1 cellular context compared by ENCODE assay signal in the genomic region with DNA sequence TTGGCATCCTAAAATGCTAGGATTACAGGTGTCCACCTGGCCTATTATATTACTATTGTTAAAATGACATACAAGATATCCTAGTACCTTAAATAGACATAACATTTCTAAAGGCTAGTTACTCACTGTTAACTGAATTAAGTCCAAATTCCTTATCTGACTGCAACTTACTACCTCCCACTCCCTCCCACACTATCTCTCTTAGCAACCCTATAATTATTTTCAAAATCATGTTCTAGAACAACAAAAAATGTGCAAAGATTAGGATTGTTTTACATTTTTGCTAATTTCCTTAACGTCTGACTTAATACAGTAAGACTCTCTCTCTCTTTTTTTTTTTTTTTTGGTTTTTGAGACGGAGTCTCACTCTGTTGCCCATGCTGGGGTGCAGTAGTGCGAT.
TF ChIP-seq lines count a peak whose summit lies in the region.

No MANE protein-coding gene starts in this region.

TF ChIP-seq in K562, 482 proteins besides CTCF, POLR2A, EP300 and RAD21 (continued from another document):
- TF ChIP-seq, protein P1, sequence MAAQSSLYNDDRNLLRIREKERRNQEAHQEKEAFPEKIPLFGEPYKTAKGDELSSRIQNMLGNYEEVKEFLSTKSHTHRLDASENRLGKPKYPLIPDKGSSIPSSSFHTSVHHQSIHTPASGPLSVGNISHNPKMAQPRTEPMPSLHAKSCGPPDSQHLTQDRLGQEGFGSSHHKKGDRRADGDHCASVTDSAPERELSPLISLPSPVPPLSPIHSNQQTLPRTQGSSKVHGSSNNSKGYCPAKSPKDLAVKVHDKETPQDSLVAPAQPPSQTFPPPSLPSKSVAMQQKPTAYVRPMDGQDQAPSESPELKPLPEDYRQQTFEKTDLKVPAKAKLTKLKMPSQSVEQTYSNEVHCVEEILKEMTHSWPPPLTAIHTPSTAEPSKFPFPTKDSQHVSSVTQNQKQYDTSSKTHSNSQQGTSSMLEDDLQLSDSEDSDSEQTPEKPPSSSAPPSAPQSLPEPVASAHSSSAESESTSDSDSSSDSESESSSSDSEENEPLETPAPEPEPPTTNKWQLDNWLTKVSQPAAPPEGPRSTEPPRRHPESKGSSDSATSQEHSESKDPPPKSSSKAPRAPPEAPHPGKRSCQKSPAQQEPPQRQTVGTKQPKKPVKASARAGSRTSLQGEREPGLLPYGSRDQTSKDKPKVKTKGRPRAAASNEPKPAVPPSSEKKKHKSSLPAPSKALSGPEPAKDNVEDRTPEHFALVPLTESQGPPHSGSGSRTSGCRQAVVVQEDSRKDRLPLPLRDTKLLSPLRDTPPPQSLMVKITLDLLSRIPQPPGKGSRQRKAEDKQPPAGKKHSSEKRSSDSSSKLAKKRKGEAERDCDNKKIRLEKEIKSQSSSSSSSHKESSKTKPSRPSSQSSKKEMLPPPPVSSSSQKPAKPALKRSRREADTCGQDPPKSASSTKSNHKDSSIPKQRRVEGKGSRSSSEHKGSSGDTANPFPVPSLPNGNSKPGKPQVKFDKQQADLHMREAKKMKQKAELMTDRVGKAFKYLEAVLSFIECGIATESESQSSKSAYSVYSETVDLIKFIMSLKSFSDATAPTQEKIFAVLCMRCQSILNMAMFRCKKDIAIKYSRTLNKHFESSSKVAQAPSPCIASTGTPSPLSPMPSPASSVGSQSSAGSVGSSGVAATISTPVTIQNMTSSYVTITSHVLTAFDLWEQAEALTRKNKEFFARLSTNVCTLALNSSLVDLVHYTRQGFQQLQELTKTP (IDR thresholded peaks at IDR 0.05; ENCODE audit: low read depth in 1 of 2, partially characterized antibody in 2 of 2): no peak
- TF ChIP-seq CREM (IDR thresholded peaks at IDR 0.05; ENCODE audit: low read depth): no peak
- TF ChIP-seq CBFA2T2 (conservative IDR thresholded peaks at IDR 0.05): peak; percentile 31
- 0 out of 2 replicates have a peak, but pooled peaks have one; percentile 22 for TF ChIP-seq SMARCA4 (IDR thresholded peaks at IDR 0.05)
- TF ChIP-seq CBFB (CRISPR knock-in tag; IDR thresholded peaks at IDR 0.05): no peak
- no peak for TF ChIP-seq ZNF212 (CRISPR knock-in tag; IDR thresholded peaks at IDR 0.05)
- TF ChIP-seq TCF3 (CRISPR knock-in tag; IDR thresholded peaks at IDR 0.05): peak; percentile 46; the same call in 1 of the 2 replicates
- no peak for TF ChIP-seq TEAD1 (CRISPR knock-in tag; IDR thresholded peaks at IDR 0.05)
- no peak for TF ChIP-seq HNRNPK (IDR thresholded peaks at IDR 0.05; ENCODE audit: low read depth, low read length, poor library complexity, severe bottlenecking)
- no peak for TF ChIP-seq ZNF717 (CRISPR knock-in tag; IDR thresholded peaks at IDR 0.05)
- TF ChIP-seq ARID1B (IDR thresholded peaks at IDR 0.05): peak; percentile 55
- peak; percentile 80 for TF ChIP-seq EGR1 (conservative IDR thresholded peaks at IDR 0.05)
- no peak for TF ChIP-seq POLR3G (IDR thresholded peaks at IDR 0.05; ENCODE audit: extremely low read depth, insufficient read length, insufficient replicate concordance)
- TF ChIP-seq DPF2 (IDR thresholded peaks at IDR 0.05): peak; percentile 33; the same call in 1 of the 2 replicates
- TF ChIP-seq, protein P2, sequence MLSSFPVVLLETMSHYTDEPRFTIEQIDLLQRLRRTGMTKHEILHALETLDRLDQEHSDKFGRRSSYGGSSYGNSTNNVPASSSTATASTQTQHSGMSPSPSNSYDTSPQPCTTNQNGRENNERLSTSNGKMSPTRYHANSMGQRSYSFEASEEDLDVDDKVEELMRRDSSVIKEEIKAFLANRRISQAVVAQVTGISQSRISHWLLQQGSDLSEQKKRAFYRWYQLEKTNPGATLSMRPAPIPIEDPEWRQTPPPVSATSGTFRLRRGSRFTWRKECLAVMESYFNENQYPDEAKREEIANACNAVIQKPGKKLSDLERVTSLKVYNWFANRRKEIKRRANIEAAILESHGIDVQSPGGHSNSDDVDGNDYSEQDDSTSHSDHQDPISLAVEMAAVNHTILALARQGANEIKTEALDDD (IDR thresholded peaks at IDR 0.05): peak; percentile 51; the same call in 1 of the 2 replicates
- TF ChIP-seq ARHGAP35 (IDR thresholded peaks at IDR 0.05; ENCODE audit: partially characterized antibody): no peak
- peak; percentile 38 to 63; a peak in 2 of 4 replicates for TF ChIP-seq TRIM24 (IDR thresholded peaks at IDR 0.05)
